8 cellular contexts compared by ENCODE assay signal in genomic region chr18:79951545-79952456, GRCh38. TPM values are rescaled to one million over a fixed set of nuclear protein-coding genes. Genes with fewer than 3 reads are reported as not detected.
DNase-seq lines count a peak whose midpoint lies in the region; ATAC-seq, FAIRE-seq and TF ChIP-seq lines count a peak whose summit lies in the region.

SLC66A2 (minus strand) TSS chr18:79951653; CDS start chr18:79950926, 727 bp downstream.

- peak; percentile 86 for FAIRE-seq in GM18507 (lab: Jason Lieb, UNC)

- peak within 1 kb of the TSS; percentile 55 for H3K27ac ChIP-seq in 22Rv1
- peak within 1 kb of the TSS; percentile 69 for H3K27ac ChIP-seq in colonic mucosa

- TF ChIP-seq CTCF in 22Rv1 (IDR thresholded peaks at IDR 0.05), result no peak
- no peak for TF ChIP-seq CTCF in colonic mucosa (IDR thresholded peaks at IDR 0.05)

- peak; percentile 74 for ATAC-seq in HG03045 (IDR thresholded peaks at IDR 0.05; ENCODE audit: unreplicated experiment)

- H3K9ac ChIP-seq in colonic mucosa (ENCODE audit: low read depth in 2 of 2, low read length in 2 of 2), result peak within 1 kb of the TSS; percentile 93 to 94

- peak; percentile 85 for DNase-seq in GM18507 (ENCODE audit: extremely low spot score, insufficient read length, low read depth)
- DNase-seq in NCI-H345 treated with DMSO at 0.1 percent for 48 hours (lab: John Stamatoyannopoulos, UW; ENCODE audit: unreplicated experiment), result peak; percentile 69
- DNase-seq in activated CD4-positive, alpha-beta T cell treated with anti-CD3 and anti-CD28 coated beads for 4 hours, result peak; percentile 91 to 97
- DNase-seq in colonic mucosa, result peak; percentile 95
- DNase-seq in left kidney (ENCODE audit: low read depth, low spot score), result peak; percentile 93
- peak; percentile 96 to 98 for DNase-seq in stimulated activated CD4-positive, alpha-beta T cell treated with anti-CD3 and anti-CD28 coated beads, Interleukin-2, amount 100 ng/mL, for 24 hours

- intact Hi-C loops in colonic mucosa (cut with DNase I), result no loop called here

- peak within 1 kb of the TSS; percentile 76 for H3K4me3 ChIP-seq in colonic mucosa

- peaks cover 7% of the 10 kb centered on the region for H3K4me1 ChIP-seq in colonic mucosa

- no peaks in the 10 kb centered on the region for H3K36me3 ChIP-seq in colonic mucosa

- no peaks in the 10 kb centered on the region for H3K27me3 ChIP-seq in colonic mucosa

- H3K9me3 ChIP-seq in colonic mucosa, result no peaks in the 10 kb centered on the region

RNA-seq across cellular contexts. Expression of gene SLC66A2, which starts in this region (rescaled TPM):
- total RNA-seq in colonic mucosa, result 10 to 100 TPM; 74.9 to 88.0 TPM

Comparison
In these comparisons a context has a peak if more than half of its experiments do, and no peak if none do; other contexts are left out.
1. Peak in every context shown above with its lines: DNase-seq, ATAC-seq, H3K4me3 ChIP-seq and H3K27ac ChIP-seq.